Comparison of ENCODE assay signal across 17 cellular contexts in the genomic region with DNA sequence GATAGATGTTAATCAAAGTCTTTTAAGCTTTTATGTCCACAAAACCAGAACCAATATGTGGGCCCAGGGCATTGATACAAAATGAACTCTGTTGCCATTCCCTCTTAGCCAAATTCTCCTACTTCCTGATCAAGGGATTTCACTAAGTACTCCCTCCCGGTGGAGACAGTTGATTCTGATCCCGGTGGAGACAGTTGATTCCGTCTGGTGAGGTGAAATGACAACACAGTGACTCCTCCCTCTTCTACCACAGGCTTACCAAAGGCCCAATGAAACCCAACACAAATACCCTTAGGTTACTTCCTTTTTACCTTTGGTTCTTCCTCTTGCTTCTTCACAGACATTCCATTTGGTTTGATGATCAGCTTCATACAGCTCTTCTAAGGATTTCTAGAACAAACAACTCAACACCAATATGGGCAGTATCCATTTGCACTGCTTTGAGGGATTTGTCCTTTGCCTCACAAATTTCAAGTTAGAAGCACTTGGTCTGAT.
A peak's percentile ranks its signal among the peaks of the same experiment; 100 is the strongest.
DNase-seq lines count a peak whose midpoint lies in the region; ATAC-seq and TF ChIP-seq lines count a peak whose summit lies in the region.
"Had no signal": no experiment of that assay in that cellular context is flagged by ENCODE, and none has a peak within 500 bp of the region (broad histone marks: within the 10 kb centered on the region; RNA-seq: fewer than 3 reads in every experiment).

No MANE protein-coding gene starts in this region.

- no peak overlapping the region for H3K27ac ChIP-seq in H9 (ENCODE audit: insufficient read length, low read depth, low read length)
- H3K27ac ChIP-seq: HL-60 had no signal

- no peak overlapping the region for H2BK15ac ChIP-seq in H9 (ENCODE audit: low read depth, low read length)

- no peak overlapping the region for H3K4ac ChIP-seq in H9 (ENCODE audit: low read depth, low read length)

- H2AFZ ChIP-seq in H9 (ENCODE audit: low read length): no peak overlapping the region

- H2BK12ac ChIP-seq in H9 (ENCODE audit: insufficient read length, low read depth, low read length): no peak overlapping the region

- H3K56ac ChIP-seq in H9 (ENCODE audit: insufficient read length, low read depth, low read length): no peak overlapping the region

- H3K4me2 ChIP-seq in H9 (ENCODE audit: insufficient read depth, insufficient read length, low read length): no peak overlapping the region

- peak; percentile 52 for DNase-seq in H9
- no peak for DNase-seq in central memory CD8-positive, alpha-beta T cell (ENCODE audit: low spot score in 2 of 2)
- no peak for DNase-seq in immature natural killer cell
- no peak for DNase-seq in type B pancreatic cell (ENCODE audit: extremely low spot score, unreplicated experiment)
- no peak for DNase-seq in activated CD4-positive, alpha-beta T cell treated with anti-CD3 and anti-CD28 coated beads for 1 hour
- no peak for DNase-seq in activated gamma-delta T cell (lab: John Stamatoyannopoulos, UW)
- DNase-seq: CD4-positive, alpha-beta T cell; DMS53; NCI-H187 treated with DMSO at 0.1 percent for 48 hours; NCI-H345; NCI-H526; NK-92 treated with Interleukin-12 subunit alpha and Interleukin-12 subunit beta, amount 100 ng/mL, for 24 hours; RPMI8226 had no signal

- H4K20me1 ChIP-seq in H9 (ENCODE audit: control insufficient read depth, insufficient read depth, insufficient read length): no peaks in the 10 kb centered on the region

- H3K27me3 Mint-ChIP-seq in H9 (ENCODE audit: low read depth) (no peaks in the 10 kb centered on the region), immature natural killer cell (ENCODE audit: low read depth in 3 of 3) (peaks cover 0 to 3% (median 0%) of the 10 kb centered on the region in 3 donors), type B pancreatic cell (no peaks in the 10 kb centered on the region)
- H3K27me3 Mint-ChIP-seq in central memory CD8-positive, alpha-beta T cell: no peaks in the 10 kb centered on the region
- H3K27me3 Mint-ChIP-seq: B cell; CD4-positive, alpha-beta T cell had no signal

- no peaks in the 10 kb centered on the region for H3K23me2 ChIP-seq in H9 (ENCODE audit: insufficient read length, low read depth, low read length, poor library complexity, severe bottlenecking)

- H3K36me3 Mint-ChIP-seq in H9 (ENCODE audit: insufficient read depth in 1 of 3, low read depth in 3 of 3) (no peaks in the 10 kb centered on the region), immature natural killer cell (peaks cover 0 to 32% (median 18%) of the 10 kb centered on the region in 3 donors), type B pancreatic cell (peaks cover 3% of the 10 kb centered on the region)
- H3K36me3 Mint-ChIP-seq in central memory CD8-positive, alpha-beta T cell (ENCODE audit: insufficient read depth): peaks cover 11% of the 10 kb centered on the region

- H3K9me3 Mint-ChIP-seq in H9 (no peaks in the 10 kb centered on the region), immature natural killer cell (no peaks in the 10 kb centered on the region), type B pancreatic cell (no peaks in the 10 kb centered on the region)
- peaks cover 6% of the 10 kb centered on the region for H3K9me3 Mint-ChIP-seq in central memory CD8-positive, alpha-beta T cell
- H3K9me3 Mint-ChIP-seq: CD4-positive, alpha-beta T cell had no signal

- no peak overlapping the region for H4K8ac ChIP-seq in H9 (replicated peaks; ENCODE audit: insufficient read length, low read depth, low read length)

- ATAC-seq in central memory CD8-positive, alpha-beta T cell (replicated peaks; ENCODE audit: extremely low read depth, poor library complexity, severe bottlenecking): no peak
- ATAC-seq in HG03039 (IDR thresholded peaks at IDR 0.05; ENCODE audit: unreplicated experiment): no peak
- ATAC-seq: HCT116 had no signal

- no peak overlapping the region for H2BK5ac ChIP-seq in H9 (ENCODE audit: insufficient read length, low read length)

- H4K91ac ChIP-seq in H9 (ENCODE audit: insufficient read length, low read depth, low read length): no peak overlapping the region

- H2BK20ac ChIP-seq in H9 (ENCODE audit: low read depth, low read length, poor library complexity, severe bottlenecking): no peak overlapping the region

- H3K79me1 ChIP-seq in H9 (ENCODE audit: insufficient read depth, low read depth, low read length, poor library complexity, severe bottlenecking): no peaks in the 10 kb centered on the region

- no peak overlapping the region for H2AK5ac ChIP-seq in H9 (ENCODE audit: insufficient read length, low read length)

- TF ChIP-seq CTCF in H9 (conservative IDR thresholded peaks at IDR 0.05): no peak
- no peak for TF ChIP-seq CTCF in type B pancreatic cell (conservative IDR thresholded peaks at IDR 0.05)

- H3K9ac ChIP-seq in H9 (ENCODE audit: extremely low read depth, insufficient read length, low read length): no peak overlapping the region

- WGBS in H9 (ENCODE audit: extremely low coverage, insufficient read length, low lambda C conversion rate): no CpG with 5 or more reads among the region's 3 CpGs

- no peak overlapping the region for H3K23ac ChIP-seq in H9 (ENCODE audit: insufficient read length, low read depth, low read length)

- H3K9me3 ChIP-seq in H9 (ENCODE audit: control insufficient read depth, low read depth, low read length): no peaks in the 10 kb centered on the region

- H3K27me3 ChIP-seq in H9 (ENCODE audit: insufficient read depth, low read length): no peaks in the 10 kb centered on the region

- no peak overlapping the region for H3T11ph ChIP-seq in H9 (ENCODE audit: low read length)

- H3K14ac ChIP-seq in H9 (ENCODE audit: insufficient read depth, low read length): no peak overlapping the region

- H3K18ac ChIP-seq in H9 (ENCODE audit: insufficient read length, low read depth, low read length): no peak overlapping the region

- H3K4me3 Mint-ChIP-seq in H9: no peak overlapping the region
- H3K4me3 Mint-ChIP-seq in central memory CD8-positive, alpha-beta T cell: no peak overlapping the region
- peak overlapping the region in 4 of 5 donors; percentile 2 to 55 (median 18) for H3K4me3 Mint-ChIP-seq in immature natural killer cell
- no peak overlapping the region for H3K4me3 Mint-ChIP-seq in type B pancreatic cell
- H3K4me3 Mint-ChIP-seq: B cell; CD4-positive, alpha-beta T cell had no signal

- no peaks in the 10 kb centered on the region for H3K79me2 ChIP-seq in H9 (ENCODE audit: insufficient read depth, low read length)

- H4K5ac ChIP-seq in H9 (ENCODE audit: insufficient read length, low read depth, low read length): no peak overlapping the region

- H3K4me1 ChIP-seq in H9 (ENCODE audit: insufficient read depth, low read length): no peaks in the 10 kb centered on the region

- H3K4me1 Mint-ChIP-seq in H9 (peaks cover 3 to 10% of the 10 kb centered on the region in 2 experiments), immature natural killer cell (peaks cover 35 to 56% of the 10 kb centered on the region in 2 donors), type B pancreatic cell (ENCODE audit: unreplicated experiment) (peaks cover 4% of the 10 kb centered on the region)
- peaks cover 6% of the 10 kb centered on the region for H3K4me1 Mint-ChIP-seq in central memory CD8-positive, alpha-beta T cell

- no peak overlapping the region for H2BK120ac ChIP-seq in H9 (ENCODE audit: low read depth, low read length, poor library complexity, severe bottlenecking)

- no peak overlapping the region; a peak in 1 of 7 replicates for H3K27ac Mint-ChIP-seq in H9
- H3K27ac Mint-ChIP-seq in central memory CD8-positive, alpha-beta T cell (ENCODE audit: low read depth): peak overlapping the region; percentile 15
- H3K27ac Mint-ChIP-seq in immature natural killer cell: peak overlapping the region in 5 of 6 donors; percentile 17 to 51 (median 41)
- H3K27ac Mint-ChIP-seq in type B pancreatic cell: peak overlapping the region; percentile 14
- H3K27ac Mint-ChIP-seq: B cell; CD4-positive, alpha-beta T cell had no signal

Comparison
In these comparisons a context has a peak if more than half of its experiments do, and no peak if none do; other contexts are left out.
1. H3K27ac Mint-ChIP-seq: peak in central memory CD8-positive, alpha-beta T cell (single experiment), immature natural killer cell (5 of 6) and type B pancreatic cell (single experiment); none in H9 (0 of 3).
2. H3K4me3 Mint-ChIP-seq: peak in immature natural killer cell (4 of 5); none in H9 (0 of 2), central memory CD8-positive, alpha-beta T cell (single experiment) and type B pancreatic cell (single experiment).